Comparison of ENCODE assay signal across 8 cellular contexts in genomic region chr7:116863168-116863670, GRCh38. TPM values are rescaled to one million over a fixed set of nuclear protein-coding genes. Genes with fewer than 3 reads are reported as not detected.
DNase-seq lines count a peak whose midpoint lies in the region; ATAC-seq and TF ChIP-seq lines count a peak whose summit lies in the region.

No MANE protein-coding gene starts in this region.

- peaks cover 3% of the 10 kb centered on the region for H3F3A ChIP-seq in neural cell (ENCODE audit: insufficient read depth, low read length, poor library complexity, severe bottlenecking)

- no peaks in the 10 kb centered on the region; the same call in 1 of the 2 replicates for H3K27me3 Mint-ChIP-seq in WTC11 (ENCODE audit: low read depth)

- TF ChIP-seq CTCF in WTC11 (IDR thresholded peaks at IDR 0.05) (no peak), fibroblast of pulmonary artery (IDR thresholded peaks at IDR 0.05; ENCODE audit: low read length, missing control alignments) (peak; percentile 21), neural cell (IDR thresholded peaks at IDR 0.05; ENCODE audit: poor library complexity, severe bottlenecking) (peak; percentile 39)

- H3K79me2 ChIP-seq in neural cell (replicated peaks; ENCODE audit: insufficient read depth, low read length) = peaks cover 50% of the 10 kb centered on the region

- TF ChIP-seq RAD21 in neural cell (conservative IDR thresholded peaks at IDR 0.05) = no peak

- ATAC-seq in GM18870 (IDR thresholded peaks at IDR 0.05; ENCODE audit: unreplicated experiment) (peak; percentile 3), WTC11 (peak; percentile 13), HG03175 (IDR thresholded peaks at IDR 0.05; ENCODE audit: unreplicated experiment) (no peak)

- H3K27ac ChIP-seq in HUES6 (ENCODE audit: low read depth, low read length) (peak overlapping the region; percentile 65; the same call in 1 of the 2 replicates), neural cell (ENCODE audit: low read length) (peak overlapping the region; percentile 98)

- peak overlapping the region; percentile 68 for H2AFZ ChIP-seq in neural cell (ENCODE audit: low read depth, low read length)

- peaks cover 33% of the 10 kb centered on the region for H3K4me1 Mint-ChIP-seq in WTC11

- peaks cover 4% of the 10 kb centered on the region; the same call in 1 of the 2 replicates for H3K4me1 ChIP-seq in HUES6 (ENCODE audit: control insufficient read depth, insufficient read depth, low read length)

- no peaks in the 10 kb centered on the region for H3K9me2 ChIP-seq in neural cell (ENCODE audit: insufficient read depth, low read length)

- H3K4me2 ChIP-seq in neural cell (ENCODE audit: low read length) = peak overlapping the region; percentile 97

- no peaks in the 10 kb centered on the region for H3K36me3 ChIP-seq in HUES6 (ENCODE audit: control insufficient read depth, insufficient read depth, low read length)
- no peaks in the 10 kb centered on the region for H3K36me3 ChIP-seq in neural cell (ENCODE audit: insufficient read depth, low read length)

- H3K9me3 ChIP-seq in HUES6 (ENCODE audit: control insufficient read depth, insufficient read depth, low read depth, low read length) = no peaks in the 10 kb centered on the region
- H3K9me3 ChIP-seq in neural cell (ENCODE audit: low read length) = no peaks in the 10 kb centered on the region

- POLR2A ChIA-PET in WTC11 (lab: Charles Lee) = no interaction called here

- H3K27ac Mint-ChIP-seq in WTC11 = peak overlapping the region; percentile 95

- no peaks in the 10 kb centered on the region for H3K36me3 Mint-ChIP-seq in WTC11

- TF ChIP-seq EP300 in neural cell (conservative IDR thresholded peaks at IDR 0.05; ENCODE audit: poor library complexity, severe bottlenecking) = no peak

- H3K9me3 Mint-ChIP-seq in WTC11 = no peaks in the 10 kb centered on the region

- H3K9ac ChIP-seq in HUES6 (ENCODE audit: low read length) (peak overlapping the region; percentile 93), neural cell (ENCODE audit: low read length) (peak overlapping the region; percentile 98)

- peak; percentile 38 for DNase-seq in AG20443 (ENCODE audit: low spot score)
- DNase-seq in WTC11 (ENCODE audit: low spot score) = peak; percentile 19
- peak; percentile 30 for DNase-seq in fibroblast of pulmonary artery (ENCODE audit: low read depth)
- no peak for DNase-seq in NOMO-1 treated with DMSO at 0.1 percent for 48 hours (lab: John Stamatoyannopoulos, UW; ENCODE audit: unreplicated experiment)

- no peaks in the 10 kb centered on the region for H4K20me1 ChIP-seq in neural cell (ENCODE audit: insufficient read depth)

- CTCF ChIA-PET in WTC11 (lab: Charles Lee) = interaction anchor here (0.6 to 0.8 kb wide), 2 partner anchors 9 to 23 kb away, joined by 3 read pairs; no protein-coding TSS in a partner anchor

- peak overlapping the region; percentile 97 for H3K4me3 Mint-ChIP-seq in WTC11

- H3K27me3 ChIP-seq in HUES6 (ENCODE audit: control insufficient read depth, insufficient read depth, low read length) (no peaks in the 10 kb centered on the region), neural cell (ENCODE audit: insufficient read depth, low read depth, low read length) (no peaks in the 10 kb centered on the region)

- peak overlapping the region; percentile 93 for H3K4me3 ChIP-seq in HUES6 (ENCODE audit: low read depth, low read length)
- H3K4me3 ChIP-seq in fibroblast of pulmonary artery (replicated peaks; ENCODE audit: low read depth, low read length) = peak overlapping the region; percentile 75
- H3K4me3 ChIP-seq in neural cell (ENCODE audit: low read length) = peak overlapping the region; percentile 83

TF ChIP-seq in WTC11, 78 proteins besides CTCF, POLR2A, EP300 and RAD21 (continues in another document):
- TF ChIP-seq GRHL2 (CRISPR knock-in tag; IDR thresholded peaks at IDR 0.05; ENCODE audit: insufficient replicate concordance, severe bottlenecking) = no peak
- TF ChIP-seq TCF7 (CRISPR knock-in tag; IDR thresholded peaks at IDR 0.05; ENCODE audit: low read depth) = no peak
- TF ChIP-seq CDX4 (CRISPR knock-in tag; IDR thresholded peaks at IDR 0.05; ENCODE audit: borderline replicate concordance) = no peak
- no peak for TF ChIP-seq ARID4B (CRISPR knock-in tag; IDR thresholded peaks at IDR 0.05; ENCODE audit: borderline replicate concordance)
- TF ChIP-seq FOXJ3 (CRISPR knock-in tag; IDR thresholded peaks at IDR 0.05; ENCODE audit: borderline replicate concordance) = no peak

TF ChIP-seq in neural cell, 6 proteins besides CTCF, POLR2A, EP300 and RAD21:
- no peak for TF ChIP-seq EZH2 (IDR thresholded peaks at IDR 0.05; ENCODE audit: borderline replicate concordance, insufficient read depth, low read length, poor library complexity, severe bottlenecking)
- no peak for TF ChIP-seq TAF1 (IDR thresholded peaks at IDR 0.05; ENCODE audit: low read depth)
- TF ChIP-seq POLR2AphosphoS5 (IDR thresholded peaks at IDR 0.05) = no peak
- no peak for TF ChIP-seq REST (IDR thresholded peaks at IDR 0.05; ENCODE audit: borderline replicate concordance)
- peak; percentile 9 for TF ChIP-seq MXI1 (conservative IDR thresholded peaks at IDR 0.05; ENCODE audit: poor library complexity, severe bottlenecking)
- TF ChIP-seq SMC3 (conservative IDR thresholded peaks at IDR 0.05; ENCODE audit: poor library complexity) = no peak
TF ChIP-seq in neural cell: peak in this region for 1.

RNA-seq across cellular contexts. Expression of gene CAPZA2, which starts 0.8 kb away (rescaled TPM):
- 122 to 153 TPM (median 125 TPM) in 3 replicates for total RNA-seq in WTC11 (2021)
- 129 and 191 TPM in 2 replicates for polyA plus RNA-seq in neural cell
- 206 and 213 TPM in 2 replicates for polyA minus RNA-seq in neural cell
